9 cellular contexts compared by ENCODE assay signal in genomic region chr11:86916330-86916729, GRCh38. TPM values are rescaled to one million over a fixed set of nuclear protein-coding genes. Genes with fewer than 3 reads are reported as not detected.
DNase-seq lines count a peak whose midpoint lies in the region; ATAC-seq and TF ChIP-seq lines count a peak whose summit lies in the region.
"Had no signal": no experiment of that assay in that cellular context is flagged by ENCODE, and none has a peak within 500 bp of the region (broad histone marks: within the 10 kb centered on the region; RNA-seq: fewer than 3 reads in every experiment).

No MANE protein-coding gene starts in this region.

- peaks cover 0 to 4% (median 0%) of the 10 kb centered on the region in 3 donors for H3K9me3 ChIP-seq in gastroesophageal sphincter

- H3K36me3 ChIP-seq in gastroesophageal sphincter: no peaks in the 10 kb centered on the region

- no peak for TF ChIP-seq EP300 in gastroesophageal sphincter (IDR thresholded peaks at IDR 0.05)

- peak overlapping the region in 3 of 4 donors; percentile 48 to 77 (median 51) for H3K27ac ChIP-seq in gastroesophageal sphincter

- no peak for TF ChIP-seq POLR2A in gastroesophageal sphincter (IDR thresholded peaks at IDR 0.05)

- H3K4me1 ChIP-seq in gastroesophageal sphincter: peaks cover 0 to 36% (median 11%) of the 10 kb centered on the region in 3 donors

- DNase-seq in GM04503 (ENCODE audit: low read depth): peak; percentile 60
- no peak for DNase-seq in sciatic nerve (ENCODE audit: low spot score)
- DNase-seq in stimulated activated CD4-positive, alpha-beta T cell treated with anti-CD3 and anti-CD28 coated beads, Interleukin-4, amount 100 ng/mL, for 4 hours: no peak
- DNase-seq in activated CD4-positive, alpha-beta T cell treated with anti-CD3 and anti-CD28 coated beads for 4 hours: no peak
- DNase-seq: NCI-H526 treated with DMSO at 0.1 percent for 48 hours had no signal

- intact Hi-C loops in sciatic nerve (cut with DNase I): loop anchor here (5.0 kb wide), 1 partner anchor 44 kb away; no protein-coding TSS in a partner anchor

- no peak for TF ChIP-seq CTCF in gastroesophageal sphincter (IDR thresholded peaks at IDR 0.05)

- H3K4me3 ChIP-seq in gastroesophageal sphincter: no peak overlapping the region

- ATAC-seq in SK-N-SH treated with all-trans-retinoic acid at 6 μM for 48 hours (peak; percentile 82), gastroesophageal sphincter (peak; percentile 45), sciatic nerve (peak; percentile 71), HG03108 (IDR thresholded peaks at IDR 0.05; ENCODE audit: unreplicated experiment) (no peak), GM19395 (IDR thresholded peaks at IDR 0.05; ENCODE audit: unreplicated experiment) (no peak)

- no peaks in the 10 kb centered on the region for H3K27me3 ChIP-seq in gastroesophageal sphincter

- 17 to 25% methylated on average over 1 of the region's 1 CpG for WGBS in gastroesophageal sphincter (ENCODE audit: low coverage in 1 of 2), 2 donors

TF ChIP-seq in SK-N-SH treated with all-trans-retinoic acid at 6 μM for 48 hours, 23 proteins besides CTCF, POLR2A, EP300 and RAD21:
- TF ChIP-seq, protein P1, sequence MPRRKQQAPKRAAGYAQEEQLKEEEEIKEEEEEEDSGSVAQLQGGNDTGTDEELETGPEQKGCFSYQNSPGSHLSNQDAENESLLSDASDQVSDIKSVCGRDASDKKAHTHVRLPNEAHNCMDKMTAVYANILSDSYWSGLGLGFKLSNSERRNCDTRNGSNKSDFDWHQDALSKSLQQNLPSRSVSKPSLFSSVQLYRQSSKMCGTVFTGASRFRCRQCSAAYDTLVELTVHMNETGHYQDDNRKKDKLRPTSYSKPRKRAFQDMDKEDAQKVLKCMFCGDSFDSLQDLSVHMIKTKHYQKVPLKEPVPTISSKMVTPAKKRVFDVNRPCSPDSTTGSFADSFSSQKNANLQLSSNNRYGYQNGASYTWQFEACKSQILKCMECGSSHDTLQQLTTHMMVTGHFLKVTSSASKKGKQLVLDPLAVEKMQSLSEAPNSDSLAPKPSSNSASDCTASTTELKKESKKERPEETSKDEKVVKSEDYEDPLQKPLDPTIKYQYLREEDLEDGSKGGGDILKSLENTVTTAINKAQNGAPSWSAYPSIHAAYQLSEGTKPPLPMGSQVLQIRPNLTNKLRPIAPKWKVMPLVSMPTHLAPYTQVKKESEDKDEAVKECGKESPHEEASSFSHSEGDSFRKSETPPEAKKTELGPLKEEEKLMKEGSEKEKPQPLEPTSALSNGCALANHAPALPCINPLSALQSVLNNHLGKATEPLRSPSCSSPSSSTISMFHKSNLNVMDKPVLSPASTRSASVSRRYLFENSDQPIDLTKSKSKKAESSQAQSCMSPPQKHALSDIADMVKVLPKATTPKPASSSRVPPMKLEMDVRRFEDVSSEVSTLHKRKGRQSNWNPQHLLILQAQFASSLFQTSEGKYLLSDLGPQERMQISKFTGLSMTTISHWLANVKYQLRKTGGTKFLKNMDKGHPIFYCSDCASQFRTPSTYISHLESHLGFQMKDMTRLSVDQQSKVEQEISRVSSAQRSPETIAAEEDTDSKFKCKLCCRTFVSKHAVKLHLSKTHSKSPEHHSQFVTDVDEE (CRISPR knock-in tag; IDR thresholded peaks at IDR 0.05): no peak
- TF ChIP-seq OSR1 (CRISPR knock-in tag; IDR thresholded peaks at IDR 0.05) (no peak), RARB (CRISPR knock-in tag; IDR thresholded peaks at IDR 0.05) (no peak), TCF4 (CRISPR knock-in tag; IDR thresholded peaks at IDR 0.05; ENCODE audit: borderline replicate concordance) (no peak), PATZ1 (CRISPR knock-in tag; IDR thresholded peaks at IDR 0.05; ENCODE audit: borderline replicate concordance) (peak; percentile 44; the same call in 1 of the 2 replicates), ZNF565 (CRISPR knock-in tag; conservative IDR thresholded peaks at IDR 0.05; ENCODE audit: low read depth) (no peak), BACH2 (CRISPR knock-in tag; IDR thresholded peaks at IDR 0.05; ENCODE audit: borderline replicate concordance) (no peak), ZC3H10 (CRISPR knock-in tag; IDR thresholded peaks at IDR 0.05) (no peak), ZNF8 (CRISPR knock-in tag; IDR thresholded peaks at IDR 0.05) (no peak), ARNTL (CRISPR knock-in tag; IDR thresholded peaks at IDR 0.05; ENCODE audit: borderline replicate concordance, low read depth) (no peak), ESRRG (CRISPR knock-in tag; IDR thresholded peaks at IDR 0.05) (no peak), CSRNP3 (CRISPR knock-in tag; IDR thresholded peaks at IDR 0.05) (no peak), GLIS3 (CRISPR knock-in tag; IDR thresholded peaks at IDR 0.05) (no peak), ZFP3 (CRISPR knock-in tag; IDR thresholded peaks at IDR 0.05) (no peak)
- TF ChIP-seq, protein P2, sequence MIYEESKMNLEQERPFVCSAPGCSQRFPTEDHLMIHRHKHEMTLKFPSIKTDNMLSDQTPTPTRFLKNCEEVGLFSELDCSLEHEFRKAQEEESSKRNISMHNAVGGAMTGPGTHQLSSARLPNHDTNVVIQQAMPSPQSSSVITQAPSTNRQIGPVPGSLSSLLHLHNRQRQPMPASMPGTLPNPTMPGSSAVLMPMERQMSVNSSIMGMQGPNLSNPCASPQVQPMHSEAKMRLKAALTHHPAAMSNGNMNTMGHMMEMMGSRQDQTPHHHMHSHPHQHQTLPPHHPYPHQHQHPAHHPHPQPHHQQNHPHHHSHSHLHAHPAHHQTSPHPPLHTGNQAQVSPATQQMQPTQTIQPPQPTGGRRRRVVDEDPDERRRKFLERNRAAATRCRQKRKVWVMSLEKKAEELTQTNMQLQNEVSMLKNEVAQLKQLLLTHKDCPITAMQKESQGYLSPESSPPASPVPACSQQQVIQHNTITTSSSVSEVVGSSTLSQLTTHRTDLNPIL (CRISPR knock-in tag; IDR thresholded peaks at IDR 0.05; ENCODE audit: low read depth): peak; percentile 71; the same call in 1 of the 2 replicates

RNA-seq across cellular contexts. Expression of gene FZD4, which starts 38.9 kb away (rescaled TPM):
- 10 to 100 TPM; 33.3 to 42.9 (median 34.6) TPM for total RNA-seq in gastroesophageal sphincter
- 40.7 TPM for total RNA-seq in sciatic nerve

Comparison
In these comparisons a context has a peak if more than half of its experiments do, and no peak if none do; other contexts are left out.
1. ATAC-seq: peak in SK-N-SH treated with all-trans-retinoic acid at 6 μM for 48 hours (single experiment), gastroesophageal sphincter (single experiment) and sciatic nerve (single experiment); none in HG03108 (single experiment) and GM19395 (single experiment).